30 cellular contexts compared by ENCODE assay signal in the genomic region with DNA sequence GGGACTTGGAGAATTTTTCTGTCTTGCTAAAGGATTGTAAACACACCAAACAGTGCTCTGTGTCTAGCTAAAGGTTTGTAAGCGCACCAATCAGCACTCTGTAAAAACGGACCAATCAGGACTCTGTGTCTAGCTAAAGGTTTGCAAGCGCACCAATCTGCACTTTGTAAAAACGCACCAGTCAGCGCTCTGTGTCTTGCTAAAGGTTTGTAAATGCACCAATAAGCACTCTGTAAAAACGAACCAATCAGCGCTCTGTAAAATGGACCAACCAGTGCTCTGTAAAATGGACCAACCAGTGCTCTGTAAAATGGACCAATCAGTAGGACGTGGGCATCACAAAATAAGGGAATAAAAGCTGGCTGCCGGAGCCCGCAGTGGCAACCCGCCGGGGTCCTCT.
"Had no signal": no experiment of that assay in that cellular context is flagged by ENCODE, and none has a peak within 500 bp of the region (broad histone marks: within the 10 kb centered on the region; RNA-seq: fewer than 3 reads in every experiment).

No MANE protein-coding gene starts in this region.

- H3K36me3 ChIP-seq: brain microvascular endothelial cell had no signal

- H3K27ac ChIP-seq: brain microvascular endothelial cell, coronary artery, dorsolateral prefrontal cortex, esophagus muscularis mucosa, gastroesophageal sphincter, heart right ventricle, WERI-Rb-1 had no signal

- ATAC-seq: activated CD4-positive, alpha-beta T cell treated with anti-CD3 and anti-CD28 coated beads for 36 hours; activated CD8-positive, alpha-beta memory T cell treated with anti-CD3 and anti-CD28 coated beads, Interleukin-2, amount 10 ng/mL, durations not matched to agents 7 days and 5 days; activated CD8-positive, alpha-beta T cell treated with anti-CD3 and anti-CD28 coated beads, Interleukin-2, amount 10 ng/mL, durations not matched to agents 7 days and 5 days; gastroesophageal sphincter; heart right ventricle; T-helper 17 cell had no signal

- DNase-seq: activated CD4-positive, alpha-beta memory T cell treated with anti-CD3 and anti-CD28 coated beads for 36 hours; activated CD4-positive, alpha-beta T cell treated with anti-CD3 and anti-CD28 coated beads for 36 hours; activated CD4-positive, alpha-beta T cell treated with anti-CD3 and anti-CD28 coated beads, Interleukin-2, amount 10 ng/mL, durations not matched to agents 24 days and 14 days; activated CD4-positive, CD25-positive, alpha-beta regulatory T cell; activated CD4-positive, CD25-positive, alpha-beta regulatory T cell treated with anti-CD3 and anti-CD28 coated beads, Interleukin-2, amount 50 U/mL, for 72 hours; activated CD8-positive, alpha-beta memory T cell treated with anti-CD3 and anti-CD28 coated beads, Interleukin-2, amount 10 ng/mL, durations not matched to agents 7 days and 5 days; activated CD8-positive, alpha-beta memory T cell treated with anti-CD3 and anti-CD28 coated beads, Interleukin-2, amount 50 U/mL, for 4 hours; activated CD8-positive, alpha-beta T cell treated with anti-CD3 and anti-CD28 coated beads, Interleukin-2, amount 10 ng/mL, durations not matched to agents 7 days and 5 days; activated effector memory CD4-positive, alpha-beta T cell treated with anti-CD3 and anti-CD28 coated beads, Interleukin-2, amount 50 U/mL, for 16 hours; activated naive CD4-positive, alpha-beta T cell treated with anti-CD3 and anti-CD28 coated beads for 36 hours; activated naive CD8-positive, alpha-beta T cell treated with anti-CD3 and anti-CD28 coated beads, Interleukin-2, amount 10 ng/mL, durations not matched to agents 7 days and 5 days; activated T-cell treated with anti-CD3 and anti-CD28 coated beads, Interleukin-2, amount 50 U/mL, for 1 hour; activated T-cell treated with anti-CD3 and anti-CD28 coated beads, Interleukin-2, amount 50 U/mL, for 48 hours; amniotic stem cell; anterior cingulate cortex; brain microvascular endothelial cell; dorsolateral prefrontal cortex; effector memory CD4-positive, alpha-beta T cell; endodermal cell; foreskin melanocyte; heart right ventricle; T-helper 1 cell; T-helper 17 cell; T1000; WERI-Rb-1 had no signal

- H3K4me3 ChIP-seq: coronary artery, dorsolateral prefrontal cortex, esophagus muscularis mucosa, gastroesophageal sphincter, heart right ventricle had no signal

- H3K27me3 ChIP-seq: brain microvascular endothelial cell, dorsolateral prefrontal cortex, esophagus muscularis mucosa, gastroesophageal sphincter, heart right ventricle had no signal

- H3K9me3 ChIP-seq: esophagus muscularis mucosa, gastroesophageal sphincter, heart right ventricle had no signal

- FAIRE-seq: astrocyte, bronchial epithelial cell had no signal
